In the genomic region with DNA sequence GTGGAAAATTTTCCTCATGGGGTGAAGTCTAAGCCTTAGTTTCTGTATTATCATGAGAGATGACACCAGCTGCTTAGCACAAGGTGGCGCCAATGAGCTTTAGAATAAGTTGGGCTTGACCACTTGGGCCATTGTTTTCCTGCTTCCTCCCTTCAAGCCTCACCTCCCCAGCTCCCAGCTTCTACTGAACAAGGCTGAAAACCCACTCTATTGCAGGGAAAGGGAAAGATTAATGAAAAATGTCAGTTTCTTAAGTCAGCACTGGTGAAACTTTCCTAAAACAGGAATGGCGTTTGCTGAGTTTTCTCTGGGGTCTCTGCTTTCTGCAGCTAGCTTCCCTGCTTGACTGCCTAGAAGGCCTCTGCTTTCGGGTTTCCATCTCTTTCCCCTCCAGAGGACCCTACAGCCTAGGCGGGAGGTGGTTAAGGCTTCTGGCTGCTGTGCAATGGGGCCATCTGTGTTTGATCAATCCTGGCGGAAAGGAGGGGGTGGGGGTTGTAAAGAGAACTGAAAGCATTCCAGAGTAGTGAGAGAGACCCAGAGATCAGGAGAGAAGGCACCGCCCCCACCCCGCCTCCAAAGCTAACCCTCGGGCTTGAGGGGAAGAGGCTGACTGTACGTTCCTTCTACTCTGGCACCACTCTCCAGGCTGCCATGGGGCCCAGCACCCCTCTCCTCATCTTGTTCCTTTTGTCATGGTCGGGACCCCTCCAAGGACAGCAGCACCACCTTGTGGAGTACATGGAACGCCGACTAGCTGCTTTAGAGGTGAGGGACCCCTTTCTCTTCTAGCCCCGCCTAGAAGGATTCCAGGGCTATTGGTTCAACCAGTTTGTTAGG, we compare ENCODE assay signal across 8 cellular contexts. TPM values are rescaled to one million over a fixed set of nuclear protein-coding genes. Genes with fewer than 3 reads are reported as not detected.
DNase-seq lines count a peak whose midpoint lies in the region; ATAC-seq and TF ChIP-seq lines count a peak whose summit lies in the region.

A gene with protein sequence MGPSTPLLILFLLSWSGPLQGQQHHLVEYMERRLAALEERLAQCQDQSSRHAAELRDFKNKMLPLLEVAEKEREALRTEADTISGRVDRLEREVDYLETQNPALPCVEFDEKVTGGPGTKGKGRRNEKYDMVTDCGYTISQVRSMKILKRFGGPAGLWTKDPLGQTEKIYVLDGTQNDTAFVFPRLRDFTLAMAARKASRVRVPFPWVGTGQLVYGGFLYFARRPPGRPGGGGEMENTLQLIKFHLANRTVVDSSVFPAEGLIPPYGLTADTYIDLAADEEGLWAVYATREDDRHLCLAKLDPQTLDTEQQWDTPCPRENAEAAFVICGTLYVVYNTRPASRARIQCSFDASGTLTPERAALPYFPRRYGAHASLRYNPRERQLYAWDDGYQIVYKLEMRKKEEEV (plus strand): TSS at position 612 of the 840 bp plus-strand sequence. CDS start 43 bp downstream, at position 655.

- DNase-seq in SIG-M5 treated with dmso at 0.1 percent for 504 hours (lab: John Stamatoyannopoulos, UW; ENCODE audit: unreplicated experiment) = peak; percentile 94
- no peak for DNase-seq in SIG-M5 (lab: John Stamatoyannopoulos, UW)
- peak; percentile 81 for DNase-seq in MG63
- DNase-seq in SHP77 treated with DMSO at 0.1 percent for 48 hours (lab: John Stamatoyannopoulos, UW) = peak; percentile 72
- peak; percentile 94 for DNase-seq in astrocyte of the cerebellum (ENCODE audit: low read depth)
- DNase-seq in hepatocyte (ENCODE audit: low spot score) = peak; percentile 96
- DNase-seq in prostate gland (ENCODE audit: low spot score) = peak; percentile 81

- H3K9me2 ChIP-seq in hepatocyte (replicated peaks; ENCODE audit: insufficient read depth) = no peaks in the 10 kb centered on the region

- H3K4me2 ChIP-seq in hepatocyte = peak within 1 kb of the TSS; percentile 71

- in situ Hi-C loops in astrocyte of the cerebellum (cut with HindIII; ENCODE audit: low sequenced_read_pairs) = no loop called here

- peaks cover 23% of the 10 kb centered on the region for H3K79me2 ChIP-seq in hepatocyte

- H3K27ac ChIP-seq in hepatocyte = peak within 1 kb of the TSS; percentile 96
- peak within 1 kb of the TSS; percentile 25 to 55 for H3K27ac ChIP-seq in prostate gland

- H3K9me3 ChIP-seq in MG63 = no peaks in the 10 kb centered on the region
- no peaks in the 10 kb centered on the region for H3K9me3 ChIP-seq in hepatocyte (ENCODE audit: low read depth)
- H3K9me3 ChIP-seq in prostate gland = no peaks in the 10 kb centered on the region

- TF ChIP-seq CTCF in astrocyte of the cerebellum (IDR thresholded peaks at IDR 0.05; ENCODE audit: low read depth, low read length, missing control alignments) = peak; percentile 78
- TF ChIP-seq CTCF in hepatocyte (IDR thresholded peaks at IDR 0.05; ENCODE audit: poor library complexity) = peak; percentile 77
- peak; percentile 43 to 82 (median 69) for TF ChIP-seq CTCF in prostate gland (IDR thresholded peaks at IDR 0.05)

- H2AFZ ChIP-seq in hepatocyte = peak within 1 kb of the TSS; percentile 25

- H3K4me1 ChIP-seq in hepatocyte (ENCODE audit: insufficient read depth) = peaks cover 54% of the 10 kb centered on the region
- no peaks in the 10 kb centered on the region for H3K4me1 ChIP-seq in prostate gland (replicated peaks)

- H3K27me3 ChIP-seq in MG63 = no peaks in the 10 kb centered on the region
- H3K27me3 ChIP-seq in hepatocyte = no peaks in the 10 kb centered on the region
- no peaks in the 10 kb centered on the region for H3K27me3 ChIP-seq in prostate gland (replicated peaks; ENCODE audit: insufficient read depth)

- no peaks in the 10 kb centered on the region for H4K20me1 ChIP-seq in hepatocyte (ENCODE audit: insufficient read depth, poor library complexity, severe bottlenecking)

- no peak for ATAC-seq in GM18502 (IDR thresholded peaks at IDR 0.05; ENCODE audit: poor library complexity, unreplicated experiment)

- 5% methylated on average over 12 of the region's 13 CpGs for WGBS in hepatocyte (ENCODE audit: low lambda C conversion rate, missing lambda C conversion rate)
- WGBS in prostate gland = 13% methylated on average over 13 of the region's 13 CpGs

- H3K4me3 ChIP-seq in MG63 = no peak within 1 kb of the TSS
- peak within 1 kb of the TSS; percentile 27 for H3K4me3 ChIP-seq in astrocyte of the cerebellum (ENCODE audit: low read depth, low read length)
- H3K4me3 ChIP-seq in hepatocyte = peak within 1 kb of the TSS; percentile 20
- peak within 1 kb of the TSS; percentile 1 to 9 for H3K4me3 ChIP-seq in prostate gland

- intact Hi-C loops in prostate gland (cut with DNase I) = loop anchor here (2.0 to 10.0 kb wide), 4 partner anchors 144 to 304 kb away; a partner anchor contains a TSS

- TF ChIP-seq POLR2A in prostate gland (IDR thresholded peaks at IDR 0.05) = no peak

- H3K36me3 ChIP-seq in MG63 (peaks cover 8% of the 10 kb centered on the region), hepatocyte (replicated peaks; ENCODE audit: insufficient read depth, low read depth) (no peaks in the 10 kb centered on the region), prostate gland (no peaks in the 10 kb centered on the region)

RNA-seq across cellular contexts. Expression of the gene that starts here (rescaled TPM):
- 2.2 and 2.7 TPM in 2 replicates for total RNA-seq in MG63 (2014; rRNA removed; shearing (Covaris generic); ENCODE audit: low replicate concordance)
- total RNA-seq in hepatocyte (441 and 460 TPM in 2 replicates), prostate gland (10 to 100 TPM; 15.8 to 25.1 TPM)
- 494 and 559 TPM in 2 replicates for polyA plus RNA-seq in hepatocyte

Comparison
In these comparisons a context has a peak if more than half of its experiments do, and no peak if none do; other contexts are left out.
1. RNA of the gene that starts here (total RNA-seq): 441 to 460 TPM in hepatocyte; 15.8 to 25.1 TPM in prostate gland and 2.2 to 2.7 TPM in MG63; every median in the first group is over 10 times any median in the second.
2. Peak in every context shown above with its lines, with median percentiles within 50 percentile points of each other: CTCF ChIP-seq.